ENCODE assay signal across 8 cellular contexts in genomic region chr12:106774808-106775524, GRCh38. TPM values are rescaled to one million over a fixed set of nuclear protein-coding genes. Genes with fewer than 3 reads are reported as not detected.
DNase-seq lines count a peak whose midpoint lies in the region; ATAC-seq, FAIRE-seq and TF ChIP-seq lines count a peak whose summit lies in the region.

No MANE protein-coding gene starts in this region.

- peak; percentile 7 for ATAC-seq in activated naive CD8-positive, alpha-beta T cell treated with anti-CD3 and anti-CD28 coated beads, Interleukin-2, amount 10 ng/mL, durations not matched to agents 7 days and 5 days (ENCODE audit: low read depth)

- TF ChIP-seq CTCF in kidney (IDR thresholded peaks at IDR 0.05; ENCODE audit: borderline replicate concordance, extremely low read depth, insufficient read depth), result no peak
- TF ChIP-seq CTCF in D721Med (IDR thresholded peaks at IDR 0.05; ENCODE audit: insufficient read depth, missing control alignments), result no peak

- no peaks in the 10 kb centered on the region for H3K36me3 ChIP-seq in kidney (ENCODE audit: control insufficient read depth in 1 of 2, insufficient read depth in 2 of 2, low read length in 2 of 2)

- intact Hi-C loops in kidney (cut with DNase I), result no loop called here

- peak overlapping the region; percentile 62 to 87 for H3K9ac ChIP-seq in kidney (ENCODE audit: low read length in 2 of 2)

- peaks cover 7% of the 10 kb centered on the region for H3K36me3 Mint-ChIP-seq in activated naive CD8-positive, alpha-beta T cell treated with anti-CD3 and anti-CD28 coated beads, Interleukin-2, amount 10 ng/mL, durations not matched to agents 7 days and 5 days

- H3K27me3 Mint-ChIP-seq in activated naive CD8-positive, alpha-beta T cell treated with anti-CD3 and anti-CD28 coated beads, Interleukin-2, amount 10 ng/mL, durations not matched to agents 7 days and 5 days, result no peaks in the 10 kb centered on the region

- H3K27ac ChIP-seq in kidney (ENCODE audit: low read depth in 2 of 2, low read length in 2 of 2), result peak overlapping the region; percentile 96 to 97
- peak overlapping the region; percentile 96 for H3K27ac ChIP-seq in substantia nigra (ENCODE audit: low read depth, low read length, poor library complexity, severe bottlenecking)

- peaks cover 21% of the 10 kb centered on the region for H3K4me1 Mint-ChIP-seq in activated naive CD8-positive, alpha-beta T cell treated with anti-CD3 and anti-CD28 coated beads, Interleukin-2, amount 10 ng/mL, durations not matched to agents 7 days and 5 days

- POLR2A ChIA-PET in activated naive CD8-positive, alpha-beta T cell treated with anti-CD3 and anti-CD28 coated beads, Interleukin-2, amount 10 ng/mL, durations not matched to agents 7 days and 5 days (lab: Charles Lee), result interaction anchor here (2.2 kb wide), 1 partner anchor 21 kb away, joined by 4 read pairs; no protein-coding TSS in a partner anchor

- H3K4me3 Mint-ChIP-seq in activated naive CD8-positive, alpha-beta T cell treated with anti-CD3 and anti-CD28 coated beads, Interleukin-2, amount 10 ng/mL, durations not matched to agents 7 days and 5 days, result peak overlapping the region; percentile 99

- peaks cover 0 to 9% of the 10 kb centered on the region in 2 donors for H3K4me1 ChIP-seq in kidney (ENCODE audit: control insufficient read depth in 1 of 2, insufficient read depth in 1 of 2, low read depth in 1 of 2, low read length in 2 of 2)

- peak; percentile 39 to 41 for DNase-seq in stimulated activated CD4-positive, alpha-beta T cell treated with anti-CD3 and anti-CD28 coated beads, Interleukin-2, amount 100 ng/mL, for 24 hours
- no peak for DNase-seq in stimulated activated CD4-positive, alpha-beta T cell treated with anti-CD3 and anti-CD28 coated beads, Interleukin-2, amount 100 ng/mL, for 48 hours
- DNase-seq in HT-29 (ENCODE audit: low spot score) (peak; percentile 17), kidney (no peak), substantia nigra (lab: John Stamatoyannopoulos, UW) (peak in 6 of 49 donors; percentile 31 to 63 (median 48)), D721Med (ENCODE audit: insufficient read length, low spot score) (no peak), NCI-H1694 treated with DMSO at 0.1 percent for 48 hours (lab: John Stamatoyannopoulos, UW) (no peak)
- DNase-seq in activated naive CD8-positive, alpha-beta T cell treated with anti-CD3 and anti-CD28 coated beads, Interleukin-2, amount 10 ng/mL, durations not matched to agents 7 days and 5 days, result peak; percentile 59

- H3K9me3 ChIP-seq in kidney (ENCODE audit: control insufficient read depth in 1 of 2, low read length in 2 of 2), result no peaks in the 10 kb centered on the region

- H3K27ac Mint-ChIP-seq in activated naive CD8-positive, alpha-beta T cell treated with anti-CD3 and anti-CD28 coated beads, Interleukin-2, amount 10 ng/mL, durations not matched to agents 7 days and 5 days, result peak overlapping the region; percentile 96

- H3K9me3 Mint-ChIP-seq in activated naive CD8-positive, alpha-beta T cell treated with anti-CD3 and anti-CD28 coated beads, Interleukin-2, amount 10 ng/mL, durations not matched to agents 7 days and 5 days, result no peaks in the 10 kb centered on the region

- FAIRE-seq in kidney (lab: Jason Lieb, UNC) (no peak), D721Med (lab: Jason Lieb, UNC) (no peak)

- H3K4me3 ChIP-seq in kidney (ENCODE audit: low read length in 2 of 2), result peak overlapping the region; percentile 73 to 84

RNA-seq across cellular contexts. Expression of gene RIC8B, which starts 0.5 kb away (rescaled TPM):
- 3.2 and 4.3 TPM in 2 replicates for total RNA-seq in HT-29 (2014; rRNA removed; shearing (Covaris generic))
- 10 to 100 TPM; 14.3 to 15.1 TPM for total RNA-seq in activated naive CD8-positive, alpha-beta T cell treated with anti-CD3 and anti-CD28 coated beads, Interleukin-2, amount 10 ng/mL, durations not matched to agents 7 days and 5 days
- 18.0 TPM for total RNA-seq in kidney
- 7.7 TPM for polyA plus RNA-seq in kidney (ENCODE audit: insufficient read depth, low read depth, low replicate concordance)

Comparison
In these comparisons a context has a peak if more than half of its experiments do, and no peak if none do; other contexts are left out.
1. DNase-seq: peak in stimulated activated CD4-positive, alpha-beta T cell treated with anti-CD3 and anti-CD28 coated beads, Interleukin-2, amount 100 ng/mL, for 24 hours (2 of 2), HT-29 (single experiment) and activated naive CD8-positive, alpha-beta T cell treated with anti-CD3 and anti-CD28 coated beads, Interleukin-2, amount 10 ng/mL, durations not matched to agents 7 days and 5 days (single experiment); none in stimulated activated CD4-positive, alpha-beta T cell treated with anti-CD3 and anti-CD28 coated beads, Interleukin-2, amount 100 ng/mL, for 48 hours (0 of 2), kidney (single experiment), D721Med (single experiment) and NCI-H1694 treated with DMSO at 0.1 percent for 48 hours (single experiment).